In genomic region chr2:129255610-129256313, GRCh38 we compare ENCODE assay signal across 2 cellular contexts.
A peak's percentile ranks its signal among the peaks of the same experiment; 100 is the strongest.
TF ChIP-seq lines count a peak whose summit lies in the region.

No MANE protein-coding gene starts in this region.

TF ChIP-seq in GM12891, 5 proteins besides CTCF, POLR2A, EP300 and RAD21:
- TF ChIP-seq POLR2AphosphoS5 (IDR thresholded peaks at IDR 0.05; ENCODE audit: low read depth, low read length) (no peak), POU2F2 (IDR thresholded peaks at IDR 0.05; ENCODE audit: low read depth, low read length) (no peak), SPI1 (IDR thresholded peaks at IDR 0.05; ENCODE audit: low read depth, low read length) (no peak), TAF1 (IDR thresholded peaks at IDR 0.05; ENCODE audit: low read depth, low read length) (no peak), PAX5 (IDR thresholded peaks at IDR 0.05; ENCODE audit: insufficient read depth, low read length, severe bottlenecking) (no peak)

TF ChIP-seq in GM12878, 131 proteins besides CTCF, POLR2A, EP300 and RAD21:
- TF ChIP-seq POU2F2 (IDR thresholded peaks at IDR 0.05; ENCODE audit: borderline replicate concordance, low read depth, low read length) (no peak), NR2C1 (IDR thresholded peaks at IDR 0.05) (no peak), NFYA (IDR thresholded peaks at IDR 0.05; ENCODE audit: borderline replicate concordance, low read depth, low read length) (no peak), EED (IDR thresholded peaks at IDR 0.05; ENCODE audit: low read depth) (no peak), STAT3 (IDR thresholded peaks at IDR 0.05; ENCODE audit: low read depth, low read length) (no peak), PBX3 (IDR thresholded peaks at IDR 0.05; ENCODE audit: insufficient replicate concordance, low read depth, low read length) (peak; percentile 4), BCL3 (IDR thresholded peaks at IDR 0.05; ENCODE audit: borderline replicate concordance, insufficient read depth, low read depth, low read length, poor library complexity, severe bottlenecking) (peak; percentile 81)
TF ChIP-seq in GM12878: peak in this region for 2.
